In the genomic region with DNA sequence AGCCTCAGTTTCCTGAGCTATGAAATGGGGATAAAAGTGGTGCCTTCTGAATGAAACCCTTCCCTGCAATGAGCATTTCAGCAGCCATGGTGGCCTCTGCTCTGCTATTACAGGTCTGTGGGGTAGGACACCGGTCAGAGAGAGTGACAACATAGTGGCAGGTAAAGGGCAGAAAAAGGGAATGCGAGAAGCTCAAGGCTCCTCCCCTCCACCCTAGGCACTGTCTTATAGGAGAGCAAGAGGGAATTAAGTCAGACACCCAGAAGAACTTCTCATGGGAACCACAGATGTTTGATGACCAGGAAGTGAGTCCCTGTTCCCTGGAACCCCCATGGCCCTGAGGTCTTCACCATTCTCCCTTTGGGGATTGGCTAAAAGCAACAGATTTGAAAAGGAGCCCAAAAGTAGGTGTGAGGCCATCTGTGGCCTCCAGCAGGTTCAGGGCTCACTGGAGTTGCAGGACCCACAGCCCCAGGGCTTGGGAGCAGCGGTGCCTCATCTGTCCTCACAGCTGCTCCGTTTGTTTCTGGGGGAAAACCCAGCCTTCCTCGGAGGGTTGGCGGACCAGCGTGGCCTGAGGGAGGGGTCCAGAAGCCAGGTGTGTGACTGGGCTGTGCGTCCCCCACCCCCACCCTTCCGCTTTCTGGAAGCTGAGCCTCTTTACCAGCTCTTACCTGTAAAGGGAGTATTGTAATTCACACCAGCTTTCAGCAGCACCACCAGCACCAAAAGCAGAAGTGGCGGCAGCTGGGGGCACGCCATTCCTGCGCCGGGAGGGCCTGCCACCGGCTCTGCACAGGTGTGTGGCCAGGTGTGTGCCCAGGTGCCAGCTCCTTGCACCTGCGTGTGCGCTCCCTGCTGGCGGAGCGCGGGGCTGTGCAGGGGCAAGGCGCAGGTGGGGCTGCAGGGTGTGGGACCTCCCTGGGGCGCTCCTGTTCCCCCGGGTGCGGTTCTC, we compare ENCODE assay signal across 10 cellular contexts. TPM values are rescaled to one million over a fixed set of nuclear protein-coding genes. Genes with fewer than 3 reads are reported as not detected.
DNase-seq lines count a peak whose midpoint lies in the region; ATAC-seq and TF ChIP-seq lines count a peak whose summit lies in the region.
"Had no signal": no experiment of that assay in that cellular context is flagged by ENCODE, and none has a peak within 500 bp of the region (broad histone marks: within the 10 kb centered on the region; RNA-seq: fewer than 3 reads in every experiment).

No MANE protein-coding gene starts in this region.

- H3K18ac ChIP-seq in H9 (ENCODE audit: insufficient read length, low read depth, low read length), result no peak overlapping the region

- H3K9me3 Mint-ChIP-seq in CD4-positive, alpha-beta T cell, result no peaks in the 10 kb centered on the region
- H3K9me3 Mint-ChIP-seq in H9, result no peaks in the 10 kb centered on the region

- peaks cover 12% of the 10 kb centered on the region for H3K27me3 ChIP-seq in CD4-positive, alpha-beta T cell (ENCODE audit: control insufficient read depth, insufficient read depth, low read length)
- no peaks in the 10 kb centered on the region for H3K27me3 ChIP-seq in H9 (ENCODE audit: insufficient read depth, low read length)

- no CpG with 5 or more reads among the region's 23 CpGs for WGBS in H9 (ENCODE audit: extremely low coverage, insufficient read length, low lambda C conversion rate)

- H3K23me2 ChIP-seq in H9 (ENCODE audit: insufficient read length, low read depth, low read length, poor library complexity, severe bottlenecking), result peaks cover 4% of the 10 kb centered on the region

- no peak overlapping the region for H2BK20ac ChIP-seq in H9 (ENCODE audit: low read depth, low read length, poor library complexity, severe bottlenecking)

- no peak overlapping the region for H4K8ac ChIP-seq in H9 (replicated peaks; ENCODE audit: insufficient read length, low read depth, low read length)

- TF ChIP-seq CTCF in CD4-positive, alpha-beta T cell (IDR thresholded peaks at IDR 0.05), result no peak
- TF ChIP-seq CTCF in H9 (conservative IDR thresholded peaks at IDR 0.05) (peak; percentile 66), OCI-LY7 (conservative IDR thresholded peaks at IDR 0.05; ENCODE audit: low read length) (peak; percentile 43)

- H3K9me3 ChIP-seq in CD4-positive, alpha-beta T cell (ENCODE audit: control insufficient read depth, low read length), result no peaks in the 10 kb centered on the region
- H3K9me3 ChIP-seq in H9 (ENCODE audit: control insufficient read depth, low read depth, low read length), result no peaks in the 10 kb centered on the region
- H3K9me3 ChIP-seq in OCI-LY7 (ENCODE audit: low read length), result no peaks in the 10 kb centered on the region

- no peaks in the 10 kb centered on the region for H3K4me1 Mint-ChIP-seq in CD4-positive, alpha-beta T cell (ENCODE audit: low read depth)
- H3K4me1 Mint-ChIP-seq in H9, result peaks cover 20 to 23% of the 10 kb centered on the region in 2 experiments

- H2BK15ac ChIP-seq in H9 (ENCODE audit: low read depth, low read length), result no peak overlapping the region

- no peak overlapping the region for H3K4me3 Mint-ChIP-seq in CD4-positive, alpha-beta T cell
- peak overlapping the region; percentile 6 to 33; a peak in 3 of 5 replicates for H3K4me3 Mint-ChIP-seq in H9
- H3K4me3 Mint-ChIP-seq: CD4-positive, CD25-positive, alpha-beta regulatory T cell had no signal

- H3K36me3 ChIP-seq in OCI-LY7 (ENCODE audit: insufficient read depth, low read length), result no peaks in the 10 kb centered on the region

- no peak overlapping the region for H4K5ac ChIP-seq in H9 (ENCODE audit: insufficient read length, low read depth, low read length)

- CTCF ChIA-PET in CD4-positive, alpha-beta T cell (lab: Charles Lee), result interaction anchor here (0.6 to 5.8 kb wide), 9 partner anchors 15 to 681 kb away, joined by 3 to 51 read pairs (median 3); partner anchors contain the start of gene MPV17L2
- CTCF ChIA-PET in OCI-LY7 (lab: Charles Lee; ENCODE audit: unreplicated experiment), result interaction anchor here (0.5 to 1.2 kb wide), 7 partner anchors 25 to 166 kb away, joined by 3 to 12 read pairs (median 5); no protein-coding TSS in a partner anchor

- H3K23ac ChIP-seq in H9 (ENCODE audit: insufficient read length, low read depth, low read length), result no peak overlapping the region

- H4K20me1 ChIP-seq in H9 (ENCODE audit: control insufficient read depth, insufficient read depth, insufficient read length), result peaks cover 3% of the 10 kb centered on the region
- H4K20me1 ChIP-seq in OCI-LY7 (ENCODE audit: insufficient read depth, low read length), result no peaks in the 10 kb centered on the region

- H3K4me2 ChIP-seq in H9 (ENCODE audit: insufficient read depth, insufficient read length, low read length) (peak overlapping the region; percentile 32), OCI-LY7 (ENCODE audit: low read length) (peak overlapping the region; percentile 32)

- no peak overlapping the region for H3K14ac ChIP-seq in H9 (ENCODE audit: insufficient read depth, low read length)

- H3K27me3 Mint-ChIP-seq in CD4-positive, alpha-beta T cell, result peaks cover 31% of the 10 kb centered on the region
- peaks cover 19% of the 10 kb centered on the region for H3K27me3 Mint-ChIP-seq in H9 (ENCODE audit: low read depth)

- no peak overlapping the region for H3K27ac Mint-ChIP-seq in CD4-positive, alpha-beta T cell
- H3K27ac Mint-ChIP-seq in H9, result peak overlapping the region in 2 of 3 experiments; percentile 44 to 68; a peak in 2 of 7 replicates

- no peak overlapping the region for H3K27ac ChIP-seq in CD4-positive, alpha-beta T cell (ENCODE audit: low read depth, low read length)
- no peak overlapping the region for H3K27ac ChIP-seq in H9 (ENCODE audit: insufficient read length, low read depth, low read length)
- H3K27ac ChIP-seq in OCI-LY7 (ENCODE audit: low read depth, low read length, poor library complexity, severe bottlenecking), result peak overlapping the region; percentile 48

- peak; percentile 45 for ATAC-seq in CD4-positive, alpha-beta T cell (ENCODE audit: poor library complexity)

- H3K4me3 ChIP-seq in OCI-LY7 (ENCODE audit: low read depth, low read length, poor library complexity, severe bottlenecking), result no peak overlapping the region

- BruUV-seq in OCI-LY7 (replicated peaks; lab: Mats Ljungman, UMichigan), result no TSS peak

- H3K79me2 ChIP-seq in H9 (ENCODE audit: insufficient read depth, low read length) (no peaks in the 10 kb centered on the region), OCI-LY7 (ENCODE audit: insufficient read depth, low read depth, low read length) (no peaks in the 10 kb centered on the region)

- no peak overlapping the region for H3K9ac ChIP-seq in H9 (ENCODE audit: extremely low read depth, insufficient read length, low read length)

- no peak overlapping the region for H2BK120ac ChIP-seq in H9 (ENCODE audit: low read depth, low read length, poor library complexity, severe bottlenecking)

- no peak for DNase-seq in CD4-positive, alpha-beta T cell
- DNase-seq in H9, result peak; percentile 76
- DNase-seq in OCI-LY7 (ENCODE audit: low spot score), result peak; percentile 82
- peak; percentile 55 for DNase-seq in iPS-NIHi7 (ENCODE audit: extremely low spot score)
- no peak for DNase-seq in DMS114 treated with DMSO at 0.1 percent for 48 hours (lab: John Stamatoyannopoulos, UW; ENCODE audit: unreplicated experiment)
- no peak for DNase-seq in Ammon's horn (ENCODE audit: low spot score)
- DNase-seq in NCI-H128 (lab: John Stamatoyannopoulos, UW; ENCODE audit: unreplicated experiment), result no peak
- DNase-seq in AML-193 (lab: John Stamatoyannopoulos, UW), result no peak
- DNase-seq: IMR-90 had no signal

- H2BK12ac ChIP-seq in H9 (ENCODE audit: insufficient read length, low read depth, low read length), result no peak overlapping the region

- no peak overlapping the region for H3T11ph ChIP-seq in H9 (ENCODE audit: low read length)

- no peak overlapping the region for H3K56ac ChIP-seq in H9 (ENCODE audit: insufficient read length, low read depth, low read length)

- no peaks in the 10 kb centered on the region for H3K9me2 ChIP-seq in OCI-LY7 (ENCODE audit: insufficient read depth, low read length)

- H2AK5ac ChIP-seq in H9 (ENCODE audit: insufficient read length, low read length), result no peak overlapping the region

- H3K4me1 ChIP-seq in H9 (ENCODE audit: insufficient read depth, low read length) (no peaks in the 10 kb centered on the region), OCI-LY7 (ENCODE audit: insufficient read depth, low read length, poor library complexity, severe bottlenecking) (peaks cover 24% of the 10 kb centered on the region)

- H2BK5ac ChIP-seq in H9 (ENCODE audit: insufficient read length, low read length), result no peak overlapping the region

- intact Hi-C loops in CD4-positive, alpha-beta T cell (cut with DNase I, micrococcal nuclease), result loop anchor here in 1 of 2 experiments (5.0 kb wide), 2 partner anchors 157 to 318 kb away; no protein-coding TSS in a partner anchor
- intact Hi-C loops in OCI-LY7 (cut with micrococcal nuclease; ENCODE audit: unreplicated experiment), result no loop called here

- no peaks in the 10 kb centered on the region for H3K79me1 ChIP-seq in H9 (ENCODE audit: insufficient read depth, low read depth, low read length, poor library complexity, severe bottlenecking)

- no peak overlapping the region for H2AFZ ChIP-seq in H9 (ENCODE audit: low read length)
- H2AFZ ChIP-seq in OCI-LY7 (ENCODE audit: low read length), result no peak overlapping the region

- H3K4ac ChIP-seq in H9 (ENCODE audit: low read depth, low read length), result no peak overlapping the region

- H4K91ac ChIP-seq in H9 (ENCODE audit: insufficient read length, low read depth, low read length), result no peak overlapping the region

- POLR2A ChIA-PET in CD4-positive, alpha-beta T cell (lab: Charles Lee), result interaction anchor here (0.6 to 2.9 kb wide), 2 partner anchors 50 to 63 kb away, joined by 3 to 11 read pairs; partner anchors contain the start of gene MPV17L2
- POLR2A ChIA-PET in OCI-LY7 (lab: Charles Lee), result interaction anchor here (0.6 to 1.5 kb wide), 10 partner anchors 9 to 74 kb away, joined by 3 to 6 read pairs (median 4); partner anchors contain the start of gene RAB3A

- H3K36me3 Mint-ChIP-seq in CD4-positive, alpha-beta T cell (ENCODE audit: low read depth), result no peaks in the 10 kb centered on the region
- H3K36me3 Mint-ChIP-seq in H9 (ENCODE audit: insufficient read depth in 1 of 3, low read depth in 3 of 3), result no peaks in the 10 kb centered on the region
- H3K36me3 Mint-ChIP-seq: CD4-positive, CD25-positive, alpha-beta regulatory T cell had no signal

RNA-seq across cellular contexts. Expression of gene IQCN, which starts 19.4 kb away (rescaled TPM):
- total RNA-seq in CD4-positive, alpha-beta T cell, result 10 to 100 TPM; 18.1 to 18.7 TPM
- total RNA-seq in H9 (2021) (0.39 and 0.48 TPM in 2 replicates), OCI-LY7 (2022) (1.1 and 2.6 TPM in 2 replicates)
- total RNA-seq in OCI-LY7 (2014; rRNA removed; shearing (Covaris generic)), result 0.38 and 3.7 TPM in 2 replicates

RNA-seq across cellular contexts. Expression of gene JUND, which starts 26.6 kb away (rescaled TPM):
- total RNA-seq in CD4-positive, alpha-beta T cell, result 1,000 to 10,000 TPM; 1,827 to 1,976 TPM
- total RNA-seq in H9 (2021), result 103 and 109 TPM in 2 replicates
- 138 and 144 TPM in 2 replicates for total RNA-seq in OCI-LY7 (2014; rRNA removed; shearing (Covaris generic))
- 79.0 and 92.6 TPM in 2 replicates for total RNA-seq in OCI-LY7 (2022)

RNA-seq across cellular contexts. Expression of gene PDE4C, which starts 28.6 kb away (rescaled TPM):
- total RNA-seq in CD4-positive, alpha-beta T cell, result not detected
- 1.4 and 1.8 TPM in 2 replicates for total RNA-seq in H9 (2021)
- not detected in 2 replicates for total RNA-seq in OCI-LY7 (2014; rRNA removed; shearing (Covaris generic))
- 0.77 and 1.4 TPM in 2 replicates for total RNA-seq in OCI-LY7 (2022)
- total RNA-seq: CD4-positive, CD25-positive, alpha-beta regulatory T cell had no signal

RNA-seq across cellular contexts. Expression of gene RAB3A, which starts 51.0 kb away (rescaled TPM):
- 10 to 100 TPM; 28.9 to 31.2 TPM for total RNA-seq in CD4-positive, alpha-beta T cell
- 6.8 and 8.5 TPM in 2 replicates for total RNA-seq in H9 (2021)
- 2.9 and 4.9 TPM in 2 replicates for total RNA-seq in OCI-LY7 (2014; rRNA removed; shearing (Covaris generic))
- 6.9 and 8.6 TPM in 2 replicates for total RNA-seq in OCI-LY7 (2022)

Comparison
In these comparisons a context has a peak if more than half of its experiments do, and no peak if none do; other contexts are left out.
1. DNase-seq: peak in H9 (single experiment), OCI-LY7 (single experiment) and iPS-NIHi7 (single experiment); none in CD4-positive, alpha-beta T cell (0 of 10), DMS114 treated with DMSO at 0.1 percent for 48 hours (single experiment), Ammon's horn (single experiment), NCI-H128 (single experiment) and AML-193 (0 of 2).
2. RNA of gene IQCN, which starts 19.4 kb away (total RNA-seq): 18.1 to 18.7 TPM in CD4-positive, alpha-beta T cell; 0.38 to 3.7 TPM in OCI-LY7 and 0.39 to 0.48 TPM in H9; every median in the first group is over 4 times any median in the second.
3. RNA of gene JUND, which starts 26.6 kb away (total RNA-seq): 1,827 to 1,976 TPM in CD4-positive, alpha-beta T cell; 79.0 to 144 TPM in OCI-LY7 and 103 to 109 TPM in H9; every median in the first group is over 10 times any median in the second.